1 cellular context compared by ENCODE assay signal in genomic region chr9:137578518-137579258, GRCh38.
TF ChIP-seq lines count a peak whose summit lies in the region.

Gene DPH7 (minus strand): TSS chr9:137578925. CDS start chr9:137578777, 148 bp downstream.

TF ChIP-seq in HepG2, 621 proteins besides CTCF, POLR2A, EP300 and RAD21 (continued from another document and continues in another):
- peak; percentile 59 for TF ChIP-seq ZNF18 (CRISPR knock-in tag; IDR thresholded peaks at IDR 0.05; ENCODE audit: insufficient replicate concordance)
- peak; percentile 22; the same call in 1 of the 2 replicates for TF ChIP-seq FOSL1 (CRISPR knock-in tag; IDR thresholded peaks at IDR 0.05; ENCODE audit: borderline replicate concordance)
- TF ChIP-seq MED8 (CRISPR knock-in tag; IDR thresholded peaks at IDR 0.05; ENCODE audit: insufficient replicate concordance) = peak; percentile 71
- TF ChIP-seq RFXAP (CRISPR knock-in tag; IDR thresholded peaks at IDR 0.05; ENCODE audit: borderline replicate concordance) = peak; percentile 84
- TF ChIP-seq TGIF2 (CRISPR knock-in tag; IDR thresholded peaks at IDR 0.05) = peak; percentile 15; the same call in 1 of the 2 replicates
- TF ChIP-seq MTF2 (CRISPR knock-in tag; IDR thresholded peaks at IDR 0.05; ENCODE audit: borderline replicate concordance) = peak; percentile 64; the same call in 1 of the 2 replicates
- peak; percentile 52; the same call in 1 of the 2 replicates for TF ChIP-seq ZNF333 (CRISPR knock-in tag; IDR thresholded peaks at IDR 0.05; ENCODE audit: borderline replicate concordance)
- TF ChIP-seq CBX1 (IDR thresholded peaks at IDR 0.05; ENCODE audit: low read depth) = no peak
- peak; percentile 75 for TF ChIP-seq ZNF331 (CRISPR knock-in tag; IDR thresholded peaks at IDR 0.05)
- peak; percentile 83 for TF ChIP-seq MXD3 (CRISPR knock-in tag; IDR thresholded peaks at IDR 0.05)
- TF ChIP-seq ZSCAN9 (CRISPR knock-in tag; IDR thresholded peaks at IDR 0.05; ENCODE audit: borderline replicate concordance) = 0 out of 2 replicates have a peak, but pooled peaks have one; percentile 23
- TF ChIP-seq ZNF704 (CRISPR knock-in tag; IDR thresholded peaks at IDR 0.05; ENCODE audit: borderline replicate concordance) = no peak
- TF ChIP-seq ZNF580 (CRISPR knock-in tag; IDR thresholded peaks at IDR 0.05; ENCODE audit: borderline replicate concordance, low read depth) = peak; percentile 78; the same call in 1 of the 2 replicates
- TF ChIP-seq BHLHE40 (IDR thresholded peaks at IDR 0.05; ENCODE audit: low read length) = 0 out of 2 replicates have a peak, but pooled peaks have one; percentile 23
- TF ChIP-seq NCOA2 (CRISPR knock-in tag; IDR thresholded peaks at IDR 0.05) = peak; percentile 33; the same call in 1 of the 2 replicates
- TF ChIP-seq SP4 (CRISPR knock-in tag; IDR thresholded peaks at IDR 0.05) = peak; percentile 93
- TF ChIP-seq GLI4 (CRISPR knock-in tag; IDR thresholded peaks at IDR 0.05; ENCODE audit: borderline replicate concordance) = peak; percentile 61; the same call in 1 of the 2 replicates
- peak; percentile 86; the same call in 1 of the 2 replicates for TF ChIP-seq GMEB1 (CRISPR knock-in tag; IDR thresholded peaks at IDR 0.05; ENCODE audit: borderline replicate concordance)
- TF ChIP-seq MTA1 (CRISPR knock-in tag; IDR thresholded peaks at IDR 0.05; ENCODE audit: borderline replicate concordance) = peak; percentile 51; the same call in 1 of the 2 replicates
- peak; percentile 95 for TF ChIP-seq SPEN (CRISPR knock-in tag; IDR thresholded peaks at IDR 0.05; ENCODE audit: low read depth)
- TF ChIP-seq ZNF761 (CRISPR knock-in tag; conservative IDR thresholded peaks at IDR 0.05) = 0 out of 2 replicates have a peak, but pooled peaks have one; percentile 65
- no peak for TF ChIP-seq ZNF3 (CRISPR knock-in tag; IDR thresholded peaks at IDR 0.05)
- TF ChIP-seq DRAP1 (CRISPR knock-in tag; IDR thresholded peaks at IDR 0.05) = peak; percentile 38; the same call in 1 of the 2 replicates
- TF ChIP-seq XRCC5 (optimal IDR thresholded peaks at IDR 0.05; ENCODE audit: low read length) = peak; percentile 96
- TF ChIP-seq ZNF362 (CRISPR knock-in tag; IDR thresholded peaks at IDR 0.05; ENCODE audit: borderline replicate concordance) = peak; percentile 33; the same call in 1 of the 2 replicates
- TF ChIP-seq ZNF703 (CRISPR knock-in tag; IDR thresholded peaks at IDR 0.05; ENCODE audit: borderline replicate concordance) = no peak
- peak; percentile 90 for TF ChIP-seq ZNF687 (CRISPR knock-in tag; IDR thresholded peaks at IDR 0.05)
- TF ChIP-seq NR2F6 (IDR thresholded peaks at IDR 0.05) = no peak
- TF ChIP-seq NR2F6 (CRISPR knock-in tag; IDR thresholded peaks at IDR 0.05) = peak; percentile 51; the same call in 1 of the 2 replicates
- peak; percentile 74; the same call in 1 of the 2 replicates for TF ChIP-seq FLYWCH1 (CRISPR knock-in tag; IDR thresholded peaks at IDR 0.05)
- TF ChIP-seq IKZF4 (CRISPR knock-in tag; IDR thresholded peaks at IDR 0.05; ENCODE audit: borderline replicate concordance, low read depth, not compliant biosample characterization) = peak; percentile 77
- 0 out of 2 replicates have a peak, but pooled peaks have one; percentile 28 for TF ChIP-seq ZNF616 (CRISPR knock-in tag; IDR thresholded peaks at IDR 0.05; ENCODE audit: low read depth)
- peak; percentile 50; the same call in 1 of the 2 replicates for TF ChIP-seq MXD1 (CRISPR knock-in tag; IDR thresholded peaks at IDR 0.05)
- peak; percentile 59; the same call in 1 of the 2 replicates for TF ChIP-seq FUBP1 (CRISPR knock-in tag; IDR thresholded peaks at IDR 0.05; ENCODE audit: borderline replicate concordance)
- peak; percentile 80; the same call in 1 of the 2 replicates for TF ChIP-seq TFDP1 (CRISPR knock-in tag; IDR thresholded peaks at IDR 0.05; ENCODE audit: borderline replicate concordance)
- TF ChIP-seq GLMP (CRISPR knock-in tag; IDR thresholded peaks at IDR 0.05; ENCODE audit: borderline replicate concordance) = no peak
- TF ChIP-seq ZNF724P (CRISPR knock-in tag; IDR thresholded peaks at IDR 0.05; ENCODE audit: borderline replicate concordance) = no peak
- TF ChIP-seq KDM3A (CRISPR knock-in tag; IDR thresholded peaks at IDR 0.05; ENCODE audit: low read depth) = peak; percentile 81
- peak; percentile 11; the same call in 1 of the 2 replicates for TF ChIP-seq SP5 (CRISPR knock-in tag; IDR thresholded peaks at IDR 0.05; ENCODE audit: borderline replicate concordance, low read depth)
- no peak for TF ChIP-seq MLLT10 (CRISPR knock-in tag; IDR thresholded peaks at IDR 0.05)
- peak; percentile 55; the same call in 1 of the 2 replicates for TF ChIP-seq ZNF747 (CRISPR knock-in tag; IDR thresholded peaks at IDR 0.05; ENCODE audit: borderline replicate concordance)
- no peak for TF ChIP-seq NONO (IDR thresholded peaks at IDR 0.05)
- TF ChIP-seq NONO (CRISPR knock-in tag; conservative IDR thresholded peaks at IDR 0.05) = peak; percentile 98
- peak; percentile 83 for TF ChIP-seq MXD4 (CRISPR knock-in tag; IDR thresholded peaks at IDR 0.05)
- peak; percentile 94 for TF ChIP-seq KAT8 (CRISPR knock-in tag; IDR thresholded peaks at IDR 0.05)
- TF ChIP-seq ZFAT (CRISPR knock-in tag; conservative IDR thresholded peaks at IDR 0.05) = peak; percentile 56; the same call in 1 of the 2 replicates
